Comparison of ENCODE assay signal across 8 cellular contexts in genomic region chr16:30637952-30638351, GRCh38. TPM values are rescaled to one million over a fixed set of nuclear protein-coding genes. Genes with fewer than 3 reads are reported as not detected.
DNase-seq lines count a peak whose midpoint lies in the region; ATAC-seq and TF ChIP-seq lines count a peak whose summit lies in the region.

No MANE protein-coding gene starts in this region.

- H3K4me3 Mint-ChIP-seq in type B pancreatic cell = no peak overlapping the region

- no peak overlapping the region for H3K4me3 ChIP-seq in AG10803 (ENCODE audit: low read length)

- DNase-seq in AG10803 (ENCODE audit: low read depth) (peak; percentile 58), GM20000 (ENCODE audit: low spot score) (no peak), NCI-H524 treated with DMSO at 0.1 percent for 48 hours (lab: John Stamatoyannopoulos, UW) (peak; percentile 51), cerebellar cortex (ENCODE audit: low spot score) (peak; percentile 64), type B pancreatic cell (ENCODE audit: extremely low spot score, unreplicated experiment) (no peak), GM19240 (ENCODE audit: insufficient read length, low spot score) (no peak), ecto neural progenitor cell (ENCODE audit: low spot score) (no peak)

- H3K27me3 Mint-ChIP-seq in type B pancreatic cell = no peaks in the 10 kb centered on the region

- no peaks in the 10 kb centered on the region for H3K9me3 Mint-ChIP-seq in type B pancreatic cell

- H3K36me3 Mint-ChIP-seq in type B pancreatic cell = no peaks in the 10 kb centered on the region

- ATAC-seq in HG03520 (IDR thresholded peaks at IDR 0.05; ENCODE audit: unreplicated experiment) = no peak

- H3K4me1 Mint-ChIP-seq in type B pancreatic cell (ENCODE audit: unreplicated experiment) = peaks cover 11% of the 10 kb centered on the region

- TF ChIP-seq CTCF in AG10803 (conservative IDR thresholded peaks at IDR 0.05; ENCODE audit: low read length) (peak; percentile 66), GM20000 (IDR thresholded peaks at IDR 0.05; ENCODE audit: extremely low read depth, missing control alignments) (peak; percentile 47), type B pancreatic cell (conservative IDR thresholded peaks at IDR 0.05) (peak; percentile 69)

- no peak overlapping the region for H3K27ac Mint-ChIP-seq in type B pancreatic cell

RNA-seq across cellular contexts. Expression of gene PRR14, which starts 12.8 kb away (rescaled TPM):
- 41.1 and 45.0 TPM in 2 replicates for total RNA-seq in type B pancreatic cell (ENCODE audit: low replicate concordance)

RNA-seq across cellular contexts. Expression of gene FBRS, which starts 20.3 kb away (rescaled TPM):
- total RNA-seq in type B pancreatic cell (ENCODE audit: low replicate concordance) = 77.3 and 78.2 TPM in 2 replicates

RNA-seq across cellular contexts. Expression of gene ZNF689, which starts 27.8 kb away (rescaled TPM):
- total RNA-seq in type B pancreatic cell (ENCODE audit: low replicate concordance) = 8.1 and 14.9 TPM in 2 replicates

RNA-seq across cellular contexts. Expression of gene ZNF785, which starts 52.5 kb away (rescaled TPM):
- total RNA-seq in type B pancreatic cell (ENCODE audit: low replicate concordance) = 22.4 and 29.1 TPM in 2 replicates

Comparison
In these comparisons a context has a peak if more than half of its experiments do, and no peak if none do; other contexts are left out.
1. DNase-seq: peak in AG10803 (single experiment), NCI-H524 treated with DMSO at 0.1 percent for 48 hours (single experiment) and cerebellar cortex (single experiment); none in GM20000 (single experiment), type B pancreatic cell (single experiment), GM19240 (single experiment) and ecto neural progenitor cell (single experiment).
2. Peak in every context shown above with its lines, with median percentiles within 50 percentile points of each other: CTCF ChIP-seq.